Comparison of ENCODE assay signal across 31 cellular contexts in the genomic region with DNA sequence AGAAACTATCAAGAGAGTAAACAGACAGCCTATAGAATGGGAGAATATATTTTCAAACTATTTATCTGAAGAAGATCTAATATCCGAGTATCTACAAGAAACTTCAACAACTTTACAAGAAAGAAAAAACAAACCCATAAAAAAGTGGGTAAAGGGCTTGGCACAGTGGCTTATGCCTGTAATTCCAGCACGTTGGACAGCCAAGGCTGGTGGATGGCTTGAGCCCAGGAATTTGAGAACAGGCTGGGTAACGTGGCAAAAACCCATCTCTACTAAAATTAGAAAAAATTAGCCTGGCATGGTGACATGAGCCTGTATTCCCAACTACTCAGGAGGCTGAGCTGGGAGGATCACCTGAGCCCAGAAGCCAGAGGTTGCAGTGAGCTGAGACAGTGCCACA. TPM values are rescaled to one million over a fixed set of nuclear protein-coding genes. Genes with fewer than 3 reads are reported as not detected.
"Had no signal": no experiment of that assay in that cellular context is flagged by ENCODE, and none has a peak within 500 bp of the region (broad histone marks: within the 10 kb centered on the region; RNA-seq: fewer than 3 reads in every experiment).

No MANE protein-coding gene starts in this region.

- H3K4me3 ChIP-seq: adrenal gland, body of pancreas, breast epithelium had no signal

- ATAC-seq: activated CD4-positive, alpha-beta T cell treated with anti-CD3 and anti-CD28 coated beads for 36 hours; activated CD4-positive, CD25-positive, alpha-beta regulatory T cell treated with anti-CD3 and anti-CD28 coated beads, Interleukin-2, amount 50 U/mL, for 24 hours; activated CD8-positive, alpha-beta T cell treated with anti-CD3 and anti-CD28 coated beads for 36 hours; activated T-cell treated with anti-CD3 and anti-CD28 coated beads, Interleukin-2, amount 50 U/mL, for 4 hours; activated T-helper 17 cell treated with anti-CD3 and anti-CD28 coated beads, Interleukin-2, amount 50 U/mL, for 72 hours; body of pancreas; WTC11 had no signal

- H3K36me3 ChIP-seq: adrenal gland, brain microvascular endothelial cell, breast epithelium, WERI-Rb-1 had no signal

- H3K4me1 ChIP-seq: adrenal gland, body of pancreas, breast epithelium had no signal

- H3K27ac ChIP-seq: adrenal gland, body of pancreas, brain microvascular endothelial cell, breast epithelium, WERI-Rb-1 had no signal

- H3K9me3 ChIP-seq: adrenal gland, body of pancreas, breast epithelium had no signal

- H3K27me3 ChIP-seq: adrenal gland, body of pancreas, brain microvascular endothelial cell had no signal

- DNase-seq: activated CD4-positive, alpha-beta memory T cell treated with anti-CD3 and anti-CD28 coated beads for 36 hours; activated CD4-positive, alpha-beta T cell treated with anti-CD3 and anti-CD28 coated beads for 1 hour; activated CD4-positive, alpha-beta T cell treated with anti-CD3 and anti-CD28 coated beads for 36 hours; activated CD4-positive, alpha-beta T cell treated with anti-CD3 and anti-CD28 coated beads for 48 hours; activated CD4-positive, alpha-beta T cell treated with anti-CD3 and anti-CD28 coated beads, Interleukin-2, amount 10 ng/mL, durations not matched to agents 7 days and 5 days; activated CD4-positive, CD25-positive, alpha-beta regulatory T cell; activated CD8-positive, alpha-beta memory T cell treated with anti-CD3 and anti-CD28 coated beads, Interleukin-2, amount 50 U/mL, for 4 hours; activated CD8-positive, alpha-beta T cell treated with anti-CD3 and anti-CD28 coated beads for 36 hours; activated effector memory CD4-positive, alpha-beta T cell treated with anti-CD3 and anti-CD28 coated beads, Interleukin-2, amount 50 U/mL, for 16 hours; activated gamma-delta T cell treated with Interleukin-2 at 50 U/mL for 16 hours; activated naive CD4-positive, alpha-beta T cell; activated naive CD4-positive, alpha-beta T cell treated with anti-CD3 and anti-CD28 coated beads for 36 hours; activated naive CD4-positive, alpha-beta T cell treated with anti-CD3 and anti-CD28 coated beads, Interleukin-2, amount 50 U/mL, for 16 hours; activated naive CD8-positive, alpha-beta T cell treated with anti-CD3 and anti-CD28 coated beads for 36 hours; activated T-cell treated with anti-CD3 and anti-CD28 coated beads for 4 hours; activated T-cell treated with anti-CD3 and anti-CD28 coated beads, Interleukin-2, amount 50 U/mL, for 1 hour; activated T-cell treated with anti-CD3 and anti-CD28 coated beads, Interleukin-2, amount 50 U/mL, for 4 hours; activated T-cell treated with anti-CD3 and anti-CD28 coated beads, Interleukin-2, amount 50 U/mL, for 72 hours; adrenal gland; amniotic stem cell; aorta; body of pancreas; brain microvascular endothelial cell; central memory CD4-positive, alpha-beta T cell; T-helper 2 cell; T-helper 9 cell; WERI-Rb-1 had no signal

RNA-seq across cellular contexts. Expression of a gene that starts 7.8 kb away (rescaled TPM):
- polyA plus RNA-seq: adrenal gland, aorta had no signal

RNA-seq across cellular contexts. Expression of a gene that starts 45.6 kb away (rescaled TPM):
- polyA plus RNA-seq: adrenal gland, aorta had no signal

RNA-seq across cellular contexts. Expression of a gene that starts 56.4 kb away (rescaled TPM):
- polyA plus RNA-seq: adrenal gland, aorta had no signal
